ENCODE assay signal across 9 cellular contexts in genomic region chr20:21513881-21514540, GRCh38. TPM values are rescaled to one million over a fixed set of nuclear protein-coding genes. Genes with fewer than 3 reads are reported as not detected.
DNase-seq lines count a peak whose midpoint lies in the region; ATAC-seq, FAIRE-seq and TF ChIP-seq lines count a peak whose summit lies in the region.
"Had no signal": no experiment of that assay in that cellular context is flagged by ENCODE, and none has a peak within 500 bp of the region (broad histone marks: within the 10 kb centered on the region; RNA-seq: fewer than 3 reads in every experiment).

TSS of gene NKX2-2 (minus strand) at chr20:21514064. CDS start at chr20:21513669, 395 bp downstream.

- H3K4me2 ChIP-seq in HepG2 (ENCODE audit: low read depth, low read length), result peak within 1 kb of the TSS; percentile 40

- H3K36me3 Mint-ChIP-seq in activated naive CD4-positive, alpha-beta T cell treated with anti-CD3 and anti-CD28 coated beads, Interleukin-2, amount 50 U/mL, for 24 hours, result no peaks in the 10 kb centered on the region
- peaks cover 7% of the 10 kb centered on the region for H3K36me3 Mint-ChIP-seq in activated T-helper 1 cell treated with anti-CD3 and anti-CD28 coated beads, Interleukin-12 subunit alpha, Interleukin-12 subunit beta, Interleukin-2, Interleukin-4 antibody, amounts not matched to agents 30 ng/mL and 10 ng/mL and 1 ng/mL, durations not matched to agents 14 hours and 24 hours and 36 hours (ENCODE audit: low read depth)
- H3K36me3 Mint-ChIP-seq in type B pancreatic cell, result no peaks in the 10 kb centered on the region

- 40% methylated on average over 45 of the region's 45 CpGs for WGBS in HepG2 (ENCODE audit: low lambda C conversion rate)

- H3K4me3 ChIP-seq in HepG2 (replicated peaks in 1 of 3; ENCODE audit: insufficient read depth in 1 of 3, low read depth in 2 of 3, low read length in 3 of 3), result peak within 1 kb of the TSS in 1 of 3 experiments; percentile 40; a peak in 1 of 6 replicates

- H3K9me3 Mint-ChIP-seq in activated naive CD4-positive, alpha-beta T cell treated with anti-CD3 and anti-CD28 coated beads, Interleukin-2, amount 50 U/mL, for 24 hours, result no peaks in the 10 kb centered on the region
- H3K9me3 Mint-ChIP-seq in activated T-helper 1 cell treated with anti-CD3 and anti-CD28 coated beads, Interleukin-12 subunit alpha, Interleukin-12 subunit beta, Interleukin-2, Interleukin-4 antibody, amounts not matched to agents 30 ng/mL and 10 ng/mL and 1 ng/mL, durations not matched to agents 14 hours and 24 hours and 36 hours, result no peaks in the 10 kb centered on the region
- H3K9me3 Mint-ChIP-seq in type B pancreatic cell, result no peaks in the 10 kb centered on the region

- no peak for DNase-seq in activated naive CD4-positive, alpha-beta T cell treated with Interleukin-2 at 50 U/mL for 16 hours
- no peak for DNase-seq in activated T-helper 1 cell treated with anti-CD3 and anti-CD28 coated beads, Interleukin-12 subunit alpha, Interleukin-12 subunit beta, Interleukin-2, Interleukin-4 antibody, amounts not matched to agents 30 ng/mL and 10 ng/mL and 1 ng/mL, durations not matched to agents 14 hours and 24 hours and 36 hours (ENCODE audit: low spot score)
- no peak for DNase-seq in HepG2 (ENCODE audit: low spot score)
- peak; percentile 66 for DNase-seq in type B pancreatic cell (ENCODE audit: extremely low spot score, unreplicated experiment)
- DNase-seq in T-helper 9 cell, result no peak
- no peak for DNase-seq in T1000 (lab: John Stamatoyannopoulos, UW)
- DNase-seq in GM12891 (ENCODE audit: insufficient read length, low spot score), result no peak

- H3K4me1 ChIP-seq in HepG2 (ENCODE audit: insufficient read depth, low read length), result peaks cover 11% of the 10 kb centered on the region

- no peak within 1 kb of the TSS for H3K27ac ChIP-seq in HepG2 (ENCODE audit: extremely low read length, insufficient read depth, low read length)

- no peak for TF ChIP-seq POLR2A in HepG2 (IDR thresholded peaks at IDR 0.05; ENCODE audit: insufficient read depth in 1 of 2, low read depth in 2 of 2, low read length in 2 of 2)
- no peak for TF ChIP-seq POLR2A in GM12891 (IDR thresholded peaks at IDR 0.05; ENCODE audit: low read depth, low read length)

- TF ChIP-seq CTCF in HepG2 (CRISPR knock-in tag; IDR thresholded peaks at IDR 0.05) (no peak), type B pancreatic cell (conservative IDR thresholded peaks at IDR 0.05) (no peak)

- H3K27me3 ChIP-seq in HepG2 (ENCODE audit: control insufficient read depth in 1 of 2, insufficient read depth in 2 of 2, low read length in 2 of 2), result peaks cover 38 to 94% of the 10 kb centered on the region in 2 experiments

- H3K4me1 Mint-ChIP-seq in activated naive CD4-positive, alpha-beta T cell treated with anti-CD3 and anti-CD28 coated beads, Interleukin-2, amount 50 U/mL, for 24 hours, result peaks cover 59% of the 10 kb centered on the region
- H3K4me1 Mint-ChIP-seq in activated T-helper 1 cell treated with anti-CD3 and anti-CD28 coated beads, Interleukin-12 subunit alpha, Interleukin-12 subunit beta, Interleukin-2, Interleukin-4 antibody, amounts not matched to agents 30 ng/mL and 10 ng/mL and 1 ng/mL, durations not matched to agents 14 hours and 24 hours and 36 hours (ENCODE audit: low read depth), result peaks cover 8% of the 10 kb centered on the region
- H3K4me1 Mint-ChIP-seq in type B pancreatic cell (ENCODE audit: unreplicated experiment), result peaks cover 10% of the 10 kb centered on the region

- no peak for ATAC-seq in HepG2

- TF ChIP-seq RAD21 in HepG2 (CRISPR knock-in tag; IDR thresholded peaks at IDR 0.05), result no peak

- BruUV-seq in HepG2 (replicated peaks; lab: Mats Ljungman, UMichigan), result no TSS peak

- intact Hi-C loops in activated T-helper 1 cell treated with anti-CD3 and anti-CD28 coated beads, Interleukin-12 subunit alpha, Interleukin-12 subunit beta, Interleukin-2, Interleukin-4 antibody, amounts not matched to agents 30 ng/mL and 10 ng/mL and 1 ng/mL, durations not matched to agents 14 hours and 24 hours and 36 hours (cut with micrococcal nuclease), result loop anchor here (2.0 to 5.0 kb wide), 2 partner anchors 189 to 1068 kb away; partner anchors contain the start of gene FOXA2
- intact Hi-C loops in HepG2 (cut with micrococcal nuclease; ENCODE audit: unreplicated experiment), result no loop called here

- no peaks in the 10 kb centered on the region for H3K9me3 ChIP-seq in HepG2 (ENCODE audit: low read length)

- peak within 1 kb of the TSS; percentile 51 for H3K27ac Mint-ChIP-seq in activated naive CD4-positive, alpha-beta T cell treated with anti-CD3 and anti-CD28 coated beads, Interleukin-2, amount 50 U/mL, for 24 hours
- H3K27ac Mint-ChIP-seq in activated T-helper 1 cell treated with anti-CD3 and anti-CD28 coated beads, Interleukin-12 subunit alpha, Interleukin-12 subunit beta, Interleukin-2, Interleukin-4 antibody, amounts not matched to agents 30 ng/mL and 10 ng/mL and 1 ng/mL, durations not matched to agents 14 hours and 24 hours and 36 hours, result peak within 1 kb of the TSS; percentile 61
- peak within 1 kb of the TSS; percentile 74 for H3K27ac Mint-ChIP-seq in type B pancreatic cell

- H3K36me3 ChIP-seq in HepG2 (replicated peaks in 1 of 2; ENCODE audit: control insufficient read depth in 1 of 2, insufficient read depth in 2 of 2, low read length in 2 of 2), result no peaks in the 10 kb centered on the region

- peak within 1 kb of the TSS; percentile 77 for H3K4me3 Mint-ChIP-seq in activated naive CD4-positive, alpha-beta T cell treated with anti-CD3 and anti-CD28 coated beads, Interleukin-2, amount 50 U/mL, for 24 hours
- no peak within 1 kb of the TSS for H3K4me3 Mint-ChIP-seq in activated T-helper 1 cell treated with anti-CD3 and anti-CD28 coated beads, Interleukin-12 subunit alpha, Interleukin-12 subunit beta, Interleukin-2, Interleukin-4 antibody, amounts not matched to agents 30 ng/mL and 10 ng/mL and 1 ng/mL, durations not matched to agents 14 hours and 24 hours and 36 hours
- H3K4me3 Mint-ChIP-seq in type B pancreatic cell, result peak within 1 kb of the TSS; percentile 79

- POLR2A ChIA-PET in HepG2 (lab: Yijun Ruan, JAX), result no interaction called here

- in situ Hi-C loops in HepG2 (cut with HindIII; ENCODE audit: extremely low pct_ligation_motif_present, low pct_unique_long_range_greater_than_20kb), result no loop called here

- peaks cover 55% of the 10 kb centered on the region for H3K27me3 Mint-ChIP-seq in activated naive CD4-positive, alpha-beta T cell treated with anti-CD3 and anti-CD28 coated beads, Interleukin-2, amount 50 U/mL, for 24 hours
- H3K27me3 Mint-ChIP-seq in activated T-helper 1 cell treated with anti-CD3 and anti-CD28 coated beads, Interleukin-12 subunit alpha, Interleukin-12 subunit beta, Interleukin-2, Interleukin-4 antibody, amounts not matched to agents 30 ng/mL and 10 ng/mL and 1 ng/mL, durations not matched to agents 14 hours and 24 hours and 36 hours (ENCODE audit: insufficient read depth), result peaks cover 69% of the 10 kb centered on the region
- H3K27me3 Mint-ChIP-seq in type B pancreatic cell, result peaks cover 96% of the 10 kb centered on the region

- no peak within 1 kb of the TSS for H3K9ac ChIP-seq in HepG2 (ENCODE audit: insufficient read depth, low read depth, low read length)

- CTCF ChIA-PET in HepG2 (lab: Yijun Ruan, JAX; ENCODE audit: low intra/inter-chr PET ratio, low total read pairs), result no interaction called here

- H4K20me1 ChIP-seq in HepG2 (ENCODE audit: insufficient read depth, low read length), result no peaks in the 10 kb centered on the region

- no peak for TF ChIP-seq EP300 in HepG2 (IDR thresholded peaks at IDR 0.05; ENCODE audit: low read depth in 2 of 2, low read length in 2 of 2)
- no peak for TF ChIP-seq EP300 in HepG2 (CRISPR knock-in tag; IDR thresholded peaks at IDR 0.05; ENCODE audit: borderline replicate concordance)

- no peaks in the 10 kb centered on the region for H3K79me2 ChIP-seq in HepG2 (ENCODE audit: insufficient read depth, low read length)

- FAIRE-seq in HepG2 (lab: Jason Lieb, UNC) (no peak), GM12891 (lab: Jason Lieb, UNC) (no peak)
- FAIRE-seq: G401.6 had no signal

- H2AFZ ChIP-seq in HepG2 (ENCODE audit: low read length), result no peak within 1 kb of the TSS

TF ChIP-seq in HepG2, 621 proteins besides CTCF, POLR2A, EP300 and RAD21:
- TF ChIP-seq SIN3B (IDR thresholded peaks at IDR 0.05; ENCODE audit: low read length) (no peak), HNRNPK (IDR thresholded peaks at IDR 0.05; ENCODE audit: low read depth, low read length, poor library complexity, severe bottlenecking) (peak; percentile 87)

TF ChIP-seq in GM12891, 5 proteins besides CTCF, POLR2A, EP300 and RAD21 (continues in another document):
- TF ChIP-seq POU2F2 (IDR thresholded peaks at IDR 0.05; ENCODE audit: low read depth, low read length) (no peak), PAX5 (IDR thresholded peaks at IDR 0.05; ENCODE audit: insufficient read depth, low read length, severe bottlenecking) (no peak), POLR2AphosphoS5 (IDR thresholded peaks at IDR 0.05; ENCODE audit: low read depth, low read length) (no peak)

RNA-seq across cellular contexts. Expression of gene NKX2-2, which starts in this region (rescaled TPM):
- total RNA-seq in activated T-helper 1 cell treated with anti-CD3 and anti-CD28 coated beads, Interleukin-12 subunit alpha, Interleukin-12 subunit beta, Interleukin-2, Interleukin-4 antibody, amounts not matched to agents 30 ng/mL and 10 ng/mL and 1 ng/mL, durations not matched to agents 14 hours and 24 hours and 36 hours, result not detected in 2 replicates
- not detected in 2 replicates for total RNA-seq in HepG2 (2016; rRNA removed; fragmentation: Illumina TruSeq; extraction: Trizol)
- total RNA-seq in HepG2 (2016; cell fraction: cytosol; rRNA removed; fragmentation: Illumina TruSeq; extraction: Trizol; ENCODE audit: low read depth), result not detected in 2 replicates
- total RNA-seq in HepG2 (2016; cell fraction: insoluble cytoplasmic fraction; rRNA removed; fragmentation: Illumina TruSeq; extraction: Trizol), result not detected in 2 replicates
- total RNA-seq in HepG2 (2016; cell fraction: membrane; rRNA removed; fragmentation: Illumina TruSeq; extraction: Trizol), result not detected in 2 replicates
- total RNA-seq in HepG2 (2016; cell fraction: nucleus; rRNA removed; fragmentation: Illumina TruSeq; extraction: Trizol), result not detected in 2 replicates
- polyA plus RNA-seq in HepG2 (2011; rRNA removed), result not detected in 2 replicates
- polyA plus RNA-seq in HepG2 (2011; cell fraction: cytosol; rRNA removed), result not detected in 2 replicates
- not detected in 2 replicates for polyA plus RNA-seq in HepG2 (2011; cell fraction: nucleus; rRNA removed)
- polyA plus RNA-seq in HepG2 (2012), result not detected in 2 replicates
- polyA plus RNA-seq in HepG2 (2016; cell fraction: cytosol; fragmentation: Illumina TruSeq; extraction: Trizol; ENCODE audit: low read depth), result not detected in 2 replicates
- not detected in 2 replicates for polyA plus RNA-seq in HepG2 (2016; cell fraction: insoluble cytoplasmic fraction; fragmentation: Illumina TruSeq; extraction: Trizol; ENCODE audit: low read depth)
- polyA plus RNA-seq in HepG2 (2016; cell fraction: membrane; fragmentation: Illumina TruSeq; extraction: Trizol; ENCODE audit: low read depth), result not detected in 2 replicates
- not detected in 2 replicates for polyA plus RNA-seq in HepG2 (2016; cell fraction: nucleus; fragmentation: Illumina TruSeq; extraction: Trizol; ENCODE audit: insufficient read depth, low read depth)
- not detected in 2 replicates for polyA minus RNA-seq in HepG2 (2011; rRNA and poly(A)+ RNA removed; ENCODE audit: low replicate concordance)
- polyA minus RNA-seq in HepG2 (2011; cell fraction: cytosol; rRNA and poly(A)+ RNA removed), result not detected in 2 replicates
- not detected in 2 replicates for polyA minus RNA-seq in HepG2 (2011; cell fraction: nucleus; rRNA and poly(A)+ RNA removed)
- 6.0 and 15.4 TPM in 2 replicates for total RNA-seq in type B pancreatic cell (ENCODE audit: low replicate concordance)
- not detected for polyA plus RNA-seq in GM12891 (2012; ENCODE audit: low read depth, missing spikeins)
